1 cellular context compared by ENCODE assay signal in the genomic region with DNA sequence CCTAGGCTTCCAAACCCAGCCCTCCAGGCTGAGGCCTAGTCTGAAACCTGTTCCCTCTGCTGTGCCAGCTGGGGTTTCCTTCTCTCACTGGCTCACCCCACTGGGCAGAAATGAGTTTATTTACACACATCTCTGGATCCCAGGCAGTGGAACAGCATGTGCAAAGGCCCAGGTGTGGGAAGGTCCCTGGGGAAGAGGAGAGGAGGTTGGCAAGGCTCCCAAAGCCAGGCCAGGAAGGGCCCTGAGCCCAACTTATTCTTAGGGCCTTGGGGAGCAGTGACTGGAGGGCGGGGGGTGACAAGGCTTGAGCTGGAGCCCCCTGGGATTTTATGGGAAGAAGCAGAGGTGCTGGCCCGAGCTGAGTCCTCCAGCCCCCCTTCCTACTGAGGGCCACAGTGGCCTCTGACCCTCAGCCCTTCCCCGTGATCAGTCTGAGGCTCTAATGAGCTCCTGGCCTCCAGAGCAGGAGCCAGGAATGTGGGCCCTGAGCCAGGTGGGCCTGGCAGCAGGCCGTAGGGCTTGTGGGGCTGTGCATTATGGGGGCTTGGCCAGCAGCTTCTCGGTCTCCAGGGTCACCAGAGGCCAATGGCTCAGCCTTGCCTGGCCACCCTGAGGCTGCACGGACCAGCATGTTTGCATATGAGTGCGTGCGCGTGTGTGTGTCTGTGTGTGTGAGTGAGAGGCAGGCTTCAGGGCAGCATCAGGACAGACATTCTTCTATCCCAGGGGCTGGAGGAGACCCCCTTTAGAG.
TF ChIP-seq lines count a peak whose summit lies in the region.

No MANE protein-coding gene starts in this region.

TF ChIP-seq in H1, 55 proteins besides CTCF, POLR2A, EP300 and RAD21 (continued from another document):
- TF ChIP-seq FOSL1 (IDR thresholded peaks at IDR 0.05; ENCODE audit: insufficient read depth, low read depth, low read length) (no peak), EGR1 (IDR thresholded peaks at IDR 0.05; ENCODE audit: borderline replicate concordance, low read depth, low read length) (no peak)
